ENCODE assay signal across 1 cellular context in genomic region chr14:61147369-61147897, GRCh38.
A peak's percentile ranks its signal among the peaks of the same experiment; 100 is the strongest.
TF ChIP-seq lines count a peak whose summit lies in the region.

No MANE protein-coding gene starts in this region.

TF ChIP-seq in IMR-90, 13 proteins besides CTCF, POLR2A, EP300 and RAD21 (continued from another document):
- TF ChIP-seq USF2 (IDR thresholded peaks at IDR 0.05; ENCODE audit: low read depth, low read length): peak; percentile 60; the same call in 1 of the 2 replicates
- no peak for TF ChIP-seq MXI1 (IDR thresholded peaks at IDR 0.05; ENCODE audit: borderline replicate concordance, low read depth, low read length)
TF ChIP-seq in IMR-90: peak in this region for 1.
